In the genomic region with DNA sequence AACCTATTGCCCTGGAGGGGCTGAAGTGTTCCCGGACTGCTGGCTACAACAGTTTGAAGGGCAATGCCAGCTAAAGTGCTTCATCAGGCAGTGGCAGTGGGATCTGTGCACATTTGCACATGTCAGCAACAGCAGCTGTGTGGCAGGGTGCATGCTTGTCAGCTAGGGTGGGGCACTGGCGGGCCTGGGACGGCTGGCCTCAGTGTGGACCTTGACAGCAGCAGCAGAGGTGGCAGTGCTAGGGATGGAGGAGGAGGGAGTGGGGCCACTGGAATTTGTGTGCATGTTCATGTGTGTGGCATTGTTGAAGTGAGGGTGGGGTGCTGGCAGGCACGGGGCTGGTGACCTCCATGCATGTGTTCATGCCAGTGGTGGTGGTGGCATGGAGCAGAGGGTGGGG, we compare ENCODE assay signal across 21 cellular contexts.
"Had no signal": no experiment of that assay in that cellular context is flagged by ENCODE, and none has a peak within 500 bp of the region (broad histone marks: within the 10 kb centered on the region; RNA-seq: fewer than 3 reads in every experiment).

No MANE protein-coding gene starts in this region.

- H3K4me3 Mint-ChIP-seq: immature natural killer cell, mesothelial cell of epicardium had no signal

- ATAC-seq: foreskin keratinocyte, gastroesophageal sphincter, heart left ventricle, left cardiac atrium, left lung, left ventricle myocardium superior, mucosa of descending colon had no signal

- H3K36me3 Mint-ChIP-seq: immature natural killer cell had no signal

- H3K27ac ChIP-seq: colonic mucosa, dorsolateral prefrontal cortex, esophagus muscularis mucosa, foreskin keratinocyte, gastroesophageal sphincter, heart left ventricle, hepatocyte, left lung, lower lobe of right lung had no signal

- H3K4me1 Mint-ChIP-seq: immature natural killer cell, mesothelial cell of epicardium had no signal

- H2AFZ ChIP-seq: hepatocyte had no signal

- H3K27ac Mint-ChIP-seq: immature natural killer cell, mesothelial cell of epicardium had no signal

- H3K79me2 ChIP-seq: hepatocyte had no signal

- H3K4me1 ChIP-seq: colonic mucosa, esophagus muscularis mucosa, foreskin keratinocyte, gastroesophageal sphincter, heart left ventricle, left lung, lower lobe of right lung had no signal

- H3K4me2 ChIP-seq: hepatocyte had no signal

- H3K9me3 ChIP-seq: colonic mucosa, mucosa of descending colon had no signal

- H3K27me3 ChIP-seq: colonic mucosa, dorsolateral prefrontal cortex, esophagus muscularis mucosa, foreskin keratinocyte, gastroesophageal sphincter, heart left ventricle, hepatocyte, left lung had no signal

- DNase-seq: colonic mucosa; dermis blood vessel endothelial cell; dorsolateral prefrontal cortex; effector CD4-positive, alpha-beta T cell; effector memory CD4-positive, alpha-beta T cell; foreskin keratinocyte; heart left ventricle; hypothalamus; immature natural killer cell; islet precursor cell; kidney; left cardiac atrium; left lung; left ventricle myocardium superior; lower lobe of right lung; mesenchymal stem cell; mucosa of descending colon had no signal
